Comparison of ENCODE assay signal across 1 cellular context in the genomic region with DNA sequence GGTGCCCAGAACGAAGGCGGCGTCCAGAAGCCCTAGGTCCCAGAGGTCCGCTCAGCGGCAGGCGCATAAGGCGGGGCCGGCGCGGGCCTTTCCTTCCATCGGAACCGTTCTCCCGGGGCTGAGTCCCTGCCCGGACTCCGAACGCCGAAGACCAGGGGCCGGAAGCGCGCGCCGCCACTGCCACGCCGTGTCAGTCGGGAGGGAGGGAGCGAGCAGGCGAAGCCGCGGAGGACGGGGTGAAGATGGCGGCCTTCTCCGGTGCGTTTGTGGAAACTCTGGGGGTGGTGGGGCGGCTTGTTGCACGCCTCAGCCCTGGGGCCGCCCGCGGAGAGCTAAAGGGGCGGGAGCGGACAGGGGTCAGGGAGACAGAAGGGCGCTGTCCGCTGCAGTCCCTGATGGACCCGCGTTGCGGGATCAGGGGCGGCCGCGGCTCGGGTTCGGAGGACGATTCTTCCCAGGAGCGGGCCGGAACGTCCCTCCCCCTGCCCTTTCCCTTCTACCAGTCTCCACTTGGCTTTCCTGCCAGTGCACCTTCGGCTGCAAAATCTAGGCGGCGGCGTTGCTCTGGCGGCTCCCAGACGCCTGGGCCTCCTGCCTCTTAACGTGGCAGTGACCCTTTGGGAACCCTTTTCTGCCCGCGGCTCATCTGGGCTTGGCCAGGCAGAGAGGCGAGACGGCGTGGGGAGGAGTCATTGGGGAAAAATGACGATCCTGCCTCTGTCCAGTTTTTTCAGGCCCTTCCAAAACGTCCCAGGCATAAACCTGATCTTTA.
TF ChIP-seq lines count a peak whose summit lies in the region.

Gene DDX1 (plus strand): TSS at position 177 of the 772 bp plus-strand sequence. CDS start 66 bp downstream, at position 243.

TF ChIP-seq in HepG2, 621 proteins besides CTCF, POLR2A, EP300 and RAD21 (continued from another document and continues in another):
- TF ChIP-seq ELK4 (CRISPR knock-in tag; IDR thresholded peaks at IDR 0.05; ENCODE audit: borderline replicate concordance) (peak; percentile 71; the same call in 1 of the 2 replicates), ZNF616 (CRISPR knock-in tag; IDR thresholded peaks at IDR 0.05; ENCODE audit: low read depth) (peak; percentile 92), NFYC (CRISPR knock-in tag; IDR thresholded peaks at IDR 0.05) (peak; percentile 63), ZNF83 (CRISPR knock-in tag; IDR thresholded peaks at IDR 0.05; ENCODE audit: borderline replicate concordance) (peak; percentile 93; the same call in 1 of the 2 replicates), ZNF709 (CRISPR knock-in tag; IDR thresholded peaks at IDR 0.05) (peak; percentile 98), SP1 (IDR thresholded peaks at IDR 0.05) (no peak), SP1 (CRISPR knock-in tag; IDR thresholded peaks at IDR 0.05) (peak; percentile 85), ZBTB7B (CRISPR knock-in tag; IDR thresholded peaks at IDR 0.05) (peak; percentile 95), ATF7-NPFF (CRISPR knock-in tag; IDR thresholded peaks at IDR 0.05; ENCODE audit: low read depth) (peak; percentile 98), ZNF839 (CRISPR knock-in tag; IDR thresholded peaks at IDR 0.05; ENCODE audit: borderline replicate concordance) (0 out of 2 replicates have a peak, but pooled peaks have one; percentile 87), ZSCAN29 (CRISPR knock-in tag; conservative IDR thresholded peaks at IDR 0.05) (peak; percentile 85; the same call in 1 of the 2 replicates), MEIS2 (CRISPR knock-in tag; IDR thresholded peaks at IDR 0.05) (peak; percentile 87), ZUFSP (CRISPR knock-in tag; IDR thresholded peaks at IDR 0.05; ENCODE audit: borderline replicate concordance) (0 out of 2 replicates have a peak, but pooled peaks have one; percentile 57), ZSCAN31 (CRISPR knock-in tag; IDR thresholded peaks at IDR 0.05; ENCODE audit: low read depth) (peak; percentile 100), TEAD2 (CRISPR knock-in tag; IDR thresholded peaks at IDR 0.05) (peak; percentile 76; the same call in 1 of the 2 replicates), ZNF580 (CRISPR knock-in tag; IDR thresholded peaks at IDR 0.05; ENCODE audit: borderline replicate concordance, low read depth) (peak; percentile 98), ZNF33B (CRISPR knock-in tag; IDR thresholded peaks at IDR 0.05) (peak; percentile 97), CENPX (CRISPR knock-in tag; IDR thresholded peaks at IDR 0.05) (no peak), ZZZ3 (CRISPR knock-in tag; IDR thresholded peaks at IDR 0.05; ENCODE audit: borderline replicate concordance) (peak; percentile 92; the same call in 1 of the 2 replicates), HOXA7 (CRISPR knock-in tag; IDR thresholded peaks at IDR 0.05) (peak; percentile 97), PITX1 (CRISPR knock-in tag; IDR thresholded peaks at IDR 0.05) (peak; percentile 95), ZMYM4 (CRISPR knock-in tag; IDR thresholded peaks at IDR 0.05) (peak; percentile 100), MEF2D (CRISPR knock-in tag; IDR thresholded peaks at IDR 0.05) (peak; percentile 94), ZNF670 (CRISPR knock-in tag; IDR thresholded peaks at IDR 0.05; ENCODE audit: borderline replicate concordance) (peak; percentile 99), POGZ (CRISPR knock-in tag; IDR thresholded peaks at IDR 0.05) (peak; percentile 100), CBX2 (IDR thresholded peaks at IDR 0.05; ENCODE audit: low read depth, low read length) (no peak; the same call in 1 of the 2 replicates), CBX2 (CRISPR knock-in tag; IDR thresholded peaks at IDR 0.05; ENCODE audit: low read depth) (no peak; the same call in 1 of the 2 replicates), FOXP1 (IDR thresholded peaks at IDR 0.05) (no peak), FOXP1 (CRISPR knock-in tag; IDR thresholded peaks at IDR 0.05) (no peak), AGO2 (optimal IDR thresholded peaks at IDR 0.05; ENCODE audit: low read depth, low read length) (peak; percentile 91), JARID2 (CRISPR knock-in tag; IDR thresholded peaks at IDR 0.05; ENCODE audit: insufficient replicate concordance) (peak; percentile 88), MAFF (IDR thresholded peaks at IDR 0.05; ENCODE audit: low read depth, low read length) (no peak; the same call in 1 of the 2 replicates), ATF1 (CRISPR knock-in tag; IDR thresholded peaks at IDR 0.05) (no peak), CHCHD3 (CRISPR knock-in tag; IDR thresholded peaks at IDR 0.05) (peak; percentile 82; the same call in 1 of the 2 replicates), ATF7 (IDR thresholded peaks at IDR 0.05) (no peak), ATF7 (CRISPR knock-in tag; IDR thresholded peaks at IDR 0.05) (peak; percentile 86), GLI4 (CRISPR knock-in tag; IDR thresholded peaks at IDR 0.05; ENCODE audit: borderline replicate concordance) (peak; percentile 95), ZNF619 (CRISPR knock-in tag; IDR thresholded peaks at IDR 0.05) (peak; percentile 99), ZC3H13 (CRISPR knock-in tag; IDR thresholded peaks at IDR 0.05) (peak; percentile 97), ZNF564 (CRISPR knock-in tag; IDR thresholded peaks at IDR 0.05) (peak; percentile 97), ZBTB42 (CRISPR knock-in tag; IDR thresholded peaks at IDR 0.05) (peak; percentile 97)
- TF ChIP-seq, protein P1, sequence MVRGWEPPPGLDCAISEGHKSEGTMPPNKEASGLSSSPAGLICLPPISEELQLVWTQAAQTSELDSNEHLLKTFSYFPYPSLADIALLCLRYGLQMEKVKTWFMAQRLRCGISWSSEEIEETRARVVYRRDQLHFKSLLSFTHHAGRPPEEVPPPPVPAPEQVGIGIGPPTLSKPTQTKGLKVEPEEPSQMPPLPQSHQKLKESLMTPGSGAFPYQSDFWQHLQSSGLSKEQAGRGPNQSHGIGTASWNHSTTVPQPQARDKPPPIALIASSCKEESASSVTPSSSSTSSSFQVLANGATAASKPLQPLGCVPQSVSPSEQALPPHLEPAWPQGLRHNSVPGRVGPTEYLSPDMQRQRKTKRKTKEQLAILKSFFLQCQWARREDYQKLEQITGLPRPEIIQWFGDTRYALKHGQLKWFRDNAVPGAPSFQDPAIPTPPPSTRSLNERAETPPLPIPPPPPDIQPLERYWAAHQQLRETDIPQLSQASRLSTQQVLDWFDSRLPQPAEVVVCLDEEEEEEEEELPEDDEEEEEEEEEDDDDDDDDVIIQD (CRISPR knock-in tag; IDR thresholded peaks at IDR 0.05; ENCODE audit: low read depth), result peak; percentile 98
- TF ChIP-seq, protein P2, sequence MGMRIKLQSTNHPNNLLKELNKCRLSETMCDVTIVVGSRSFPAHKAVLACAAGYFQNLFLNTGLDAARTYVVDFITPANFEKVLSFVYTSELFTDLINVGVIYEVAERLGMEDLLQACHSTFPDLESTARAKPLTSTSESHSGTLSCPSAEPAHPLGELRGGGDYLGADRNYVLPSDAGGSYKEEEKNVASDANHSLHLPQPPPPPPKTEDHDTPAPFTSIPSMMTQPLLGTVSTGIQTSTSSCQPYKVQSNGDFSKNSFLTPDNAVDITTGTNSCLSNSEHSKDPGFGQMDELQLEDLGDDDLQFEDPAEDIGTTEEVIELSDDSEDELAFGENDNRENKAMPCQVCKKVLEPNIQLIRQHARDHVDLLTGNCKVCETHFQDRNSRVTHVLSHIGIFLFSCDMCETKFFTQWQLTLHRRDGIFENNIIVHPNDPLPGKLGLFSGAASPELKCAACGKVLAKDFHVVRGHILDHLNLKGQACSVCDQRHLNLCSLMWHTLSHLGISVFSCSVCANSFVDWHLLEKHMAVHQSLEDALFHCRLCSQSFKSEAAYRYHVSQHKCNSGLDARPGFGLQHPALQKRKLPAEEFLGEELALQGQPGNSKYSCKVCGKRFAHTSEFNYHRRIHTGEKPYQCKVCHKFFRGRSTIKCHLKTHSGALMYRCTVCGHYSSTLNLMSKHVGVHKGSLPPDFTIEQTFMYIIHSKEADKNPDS (CRISPR knock-in tag; IDR thresholded peaks at IDR 0.05), result peak; percentile 90; the same call in 1 of the 2 replicates
- TF ChIP-seq, protein P3, sequence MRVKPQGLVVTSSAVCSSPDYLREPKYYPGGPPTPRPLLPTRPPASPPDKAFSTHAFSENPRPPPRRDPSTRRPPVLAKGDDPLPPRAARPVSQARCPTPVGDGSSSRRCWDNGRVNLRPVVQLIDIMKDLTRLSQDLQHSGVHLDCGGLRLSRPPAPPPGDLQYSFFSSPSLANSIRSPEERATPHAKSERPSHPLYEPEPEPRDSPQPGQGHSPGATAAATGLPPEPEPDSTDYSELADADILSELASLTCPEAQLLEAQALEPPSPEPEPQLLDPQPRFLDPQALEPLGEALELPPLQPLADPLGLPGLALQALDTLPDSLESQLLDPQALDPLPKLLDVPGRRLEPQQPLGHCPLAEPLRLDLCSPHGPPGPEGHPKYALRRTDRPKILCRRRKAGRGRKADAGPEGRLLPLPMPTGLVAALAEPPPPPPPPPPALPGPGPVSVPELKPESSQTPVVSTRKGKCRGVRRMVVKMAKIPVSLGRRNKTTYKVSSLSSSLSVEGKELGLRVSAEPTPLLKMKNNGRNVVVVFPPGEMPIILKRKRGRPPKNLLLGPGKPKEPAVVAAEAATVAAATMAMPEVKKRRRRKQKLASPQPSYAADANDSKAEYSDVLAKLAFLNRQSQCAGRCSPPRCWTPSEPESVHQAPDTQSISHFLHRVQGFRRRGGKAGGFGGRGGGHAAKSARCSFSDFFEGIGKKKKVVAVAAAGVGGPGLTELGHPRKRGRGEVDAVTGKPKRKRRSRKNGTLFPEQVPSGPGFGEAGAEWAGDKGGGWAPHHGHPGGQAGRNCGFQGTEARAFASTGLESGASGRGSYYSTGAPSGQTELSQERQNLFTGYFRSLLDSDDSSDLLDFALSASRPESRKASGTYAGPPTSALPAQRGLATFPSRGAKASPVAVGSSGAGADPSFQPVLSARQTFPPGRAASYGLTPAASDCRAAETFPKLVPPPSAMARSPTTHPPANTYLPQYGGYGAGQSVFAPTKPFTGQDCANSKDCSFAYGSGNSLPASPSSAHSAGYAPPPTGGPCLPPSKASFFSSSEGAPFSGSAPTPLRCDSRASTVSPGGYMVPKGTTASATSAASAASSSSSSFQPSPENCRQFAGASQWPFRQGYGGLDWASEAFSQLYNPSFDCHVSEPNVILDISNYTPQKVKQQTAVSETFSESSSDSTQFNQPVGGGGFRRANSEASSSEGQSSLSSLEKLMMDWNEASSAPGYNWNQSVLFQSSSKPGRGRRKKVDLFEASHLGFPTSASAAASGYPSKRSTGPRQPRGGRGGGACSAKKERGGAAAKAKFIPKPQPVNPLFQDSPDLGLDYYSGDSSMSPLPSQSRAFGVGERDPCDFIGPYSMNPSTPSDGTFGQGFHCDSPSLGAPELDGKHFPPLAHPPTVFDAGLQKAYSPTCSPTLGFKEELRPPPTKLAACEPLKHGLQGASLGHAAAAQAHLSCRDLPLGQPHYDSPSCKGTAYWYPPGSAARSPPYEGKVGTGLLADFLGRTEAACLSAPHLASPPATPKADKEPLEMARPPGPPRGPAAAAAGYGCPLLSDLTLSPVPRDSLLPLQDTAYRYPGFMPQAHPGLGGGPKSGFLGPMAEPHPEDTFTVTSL (CRISPR knock-in tag; IDR thresholded peaks at IDR 0.05; ENCODE audit: borderline replicate concordance), result peak; percentile 68; the same call in 1 of the 2 replicates
- TF ChIP-seq, protein P4, sequence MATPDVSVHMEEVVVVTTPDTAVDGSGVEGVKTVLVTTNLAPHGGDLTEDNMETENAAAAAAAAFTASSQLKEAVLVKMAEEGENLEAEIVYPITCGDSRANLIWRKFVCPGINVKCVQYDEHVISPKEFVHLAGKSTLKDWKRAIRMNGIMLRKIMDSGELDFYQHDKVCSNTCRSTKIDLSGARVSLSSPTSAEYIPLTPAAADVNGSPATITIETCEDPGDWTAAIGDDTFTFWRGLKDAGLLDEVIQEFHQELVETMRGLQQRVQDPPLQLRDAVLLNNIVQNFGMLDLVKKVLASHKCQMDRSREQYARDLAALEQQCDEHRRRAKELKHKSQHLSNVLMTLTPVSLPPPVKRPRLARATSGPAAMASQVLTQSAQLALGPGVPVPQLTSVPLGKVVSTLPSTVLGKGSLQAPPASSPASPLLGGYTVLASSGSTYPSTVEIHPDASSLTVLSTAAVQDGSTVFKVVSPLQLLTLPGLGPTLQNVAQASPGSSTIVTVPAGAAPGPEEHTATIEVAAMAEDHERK (CRISPR knock-in tag; IDR thresholded peaks at IDR 0.05; ENCODE audit: low read depth), result peak; percentile 50; the same call in 1 of the 2 replicates
- TF ChIP-seq, protein P5, sequence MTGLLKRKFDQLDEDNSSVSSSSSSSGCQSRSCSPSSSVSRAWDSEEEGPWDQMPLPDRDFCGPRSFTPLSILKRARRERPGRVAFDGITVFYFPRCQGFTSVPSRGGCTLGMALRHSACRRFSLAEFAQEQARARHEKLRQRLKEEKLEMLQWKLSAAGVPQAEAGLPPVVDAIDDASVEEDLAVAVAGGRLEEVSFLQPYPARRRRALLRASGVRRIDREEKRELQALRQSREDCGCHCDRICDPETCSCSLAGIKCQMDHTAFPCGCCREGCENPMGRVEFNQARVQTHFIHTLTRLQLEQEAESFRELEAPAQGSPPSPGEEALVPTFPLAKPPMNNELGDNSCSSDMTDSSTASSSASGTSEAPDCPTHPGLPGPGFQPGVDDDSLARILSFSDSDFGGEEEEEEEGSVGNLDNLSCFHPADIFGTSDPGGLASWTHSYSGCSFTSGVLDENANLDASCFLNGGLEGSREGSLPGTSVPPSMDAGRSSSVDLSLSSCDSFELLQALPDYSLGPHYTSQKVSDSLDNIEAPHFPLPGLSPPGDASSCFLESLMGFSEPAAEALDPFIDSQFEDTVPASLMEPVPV (CRISPR knock-in tag; IDR thresholded peaks at IDR 0.05), result peak; percentile 98
- TF ChIP-seq, protein P6, sequence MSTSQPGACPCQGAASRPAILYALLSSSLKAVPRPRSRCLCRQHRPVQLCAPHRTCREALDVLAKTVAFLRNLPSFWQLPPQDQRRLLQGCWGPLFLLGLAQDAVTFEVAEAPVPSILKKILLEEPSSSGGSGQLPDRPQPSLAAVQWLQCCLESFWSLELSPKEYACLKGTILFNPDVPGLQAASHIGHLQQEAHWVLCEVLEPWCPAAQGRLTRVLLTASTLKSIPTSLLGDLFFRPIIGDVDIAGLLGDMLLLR (CRISPR knock-in tag; IDR thresholded peaks at IDR 0.05), result peak; percentile 99
